Comparison of ENCODE assay signal across 1 cellular context in the genomic region with DNA sequence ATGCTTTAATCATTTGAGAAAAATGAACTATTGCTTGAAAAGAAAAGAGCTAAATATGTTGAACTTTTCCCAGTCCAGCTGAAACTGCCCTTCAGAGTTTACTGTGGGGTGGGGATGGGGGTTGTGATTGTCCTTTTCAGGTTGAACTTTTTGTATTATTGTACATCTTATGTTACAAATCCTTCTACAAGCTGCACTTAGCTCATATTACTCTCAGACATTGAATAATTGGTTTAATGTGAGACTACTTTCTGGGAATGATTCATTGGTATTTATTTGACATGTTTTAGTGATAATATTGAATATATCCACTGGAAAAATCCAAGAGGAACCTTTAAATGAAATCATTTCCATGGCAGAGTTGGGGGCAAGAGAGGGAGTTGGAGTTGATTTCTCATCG.
TF ChIP-seq lines count a peak whose summit lies in the region.

No MANE protein-coding gene starts in this region.

TF ChIP-seq in GM23338, 12 proteins besides CTCF, POLR2A, EP300 and RAD21 (continued from another document):
- TF ChIP-seq, protein P1, sequence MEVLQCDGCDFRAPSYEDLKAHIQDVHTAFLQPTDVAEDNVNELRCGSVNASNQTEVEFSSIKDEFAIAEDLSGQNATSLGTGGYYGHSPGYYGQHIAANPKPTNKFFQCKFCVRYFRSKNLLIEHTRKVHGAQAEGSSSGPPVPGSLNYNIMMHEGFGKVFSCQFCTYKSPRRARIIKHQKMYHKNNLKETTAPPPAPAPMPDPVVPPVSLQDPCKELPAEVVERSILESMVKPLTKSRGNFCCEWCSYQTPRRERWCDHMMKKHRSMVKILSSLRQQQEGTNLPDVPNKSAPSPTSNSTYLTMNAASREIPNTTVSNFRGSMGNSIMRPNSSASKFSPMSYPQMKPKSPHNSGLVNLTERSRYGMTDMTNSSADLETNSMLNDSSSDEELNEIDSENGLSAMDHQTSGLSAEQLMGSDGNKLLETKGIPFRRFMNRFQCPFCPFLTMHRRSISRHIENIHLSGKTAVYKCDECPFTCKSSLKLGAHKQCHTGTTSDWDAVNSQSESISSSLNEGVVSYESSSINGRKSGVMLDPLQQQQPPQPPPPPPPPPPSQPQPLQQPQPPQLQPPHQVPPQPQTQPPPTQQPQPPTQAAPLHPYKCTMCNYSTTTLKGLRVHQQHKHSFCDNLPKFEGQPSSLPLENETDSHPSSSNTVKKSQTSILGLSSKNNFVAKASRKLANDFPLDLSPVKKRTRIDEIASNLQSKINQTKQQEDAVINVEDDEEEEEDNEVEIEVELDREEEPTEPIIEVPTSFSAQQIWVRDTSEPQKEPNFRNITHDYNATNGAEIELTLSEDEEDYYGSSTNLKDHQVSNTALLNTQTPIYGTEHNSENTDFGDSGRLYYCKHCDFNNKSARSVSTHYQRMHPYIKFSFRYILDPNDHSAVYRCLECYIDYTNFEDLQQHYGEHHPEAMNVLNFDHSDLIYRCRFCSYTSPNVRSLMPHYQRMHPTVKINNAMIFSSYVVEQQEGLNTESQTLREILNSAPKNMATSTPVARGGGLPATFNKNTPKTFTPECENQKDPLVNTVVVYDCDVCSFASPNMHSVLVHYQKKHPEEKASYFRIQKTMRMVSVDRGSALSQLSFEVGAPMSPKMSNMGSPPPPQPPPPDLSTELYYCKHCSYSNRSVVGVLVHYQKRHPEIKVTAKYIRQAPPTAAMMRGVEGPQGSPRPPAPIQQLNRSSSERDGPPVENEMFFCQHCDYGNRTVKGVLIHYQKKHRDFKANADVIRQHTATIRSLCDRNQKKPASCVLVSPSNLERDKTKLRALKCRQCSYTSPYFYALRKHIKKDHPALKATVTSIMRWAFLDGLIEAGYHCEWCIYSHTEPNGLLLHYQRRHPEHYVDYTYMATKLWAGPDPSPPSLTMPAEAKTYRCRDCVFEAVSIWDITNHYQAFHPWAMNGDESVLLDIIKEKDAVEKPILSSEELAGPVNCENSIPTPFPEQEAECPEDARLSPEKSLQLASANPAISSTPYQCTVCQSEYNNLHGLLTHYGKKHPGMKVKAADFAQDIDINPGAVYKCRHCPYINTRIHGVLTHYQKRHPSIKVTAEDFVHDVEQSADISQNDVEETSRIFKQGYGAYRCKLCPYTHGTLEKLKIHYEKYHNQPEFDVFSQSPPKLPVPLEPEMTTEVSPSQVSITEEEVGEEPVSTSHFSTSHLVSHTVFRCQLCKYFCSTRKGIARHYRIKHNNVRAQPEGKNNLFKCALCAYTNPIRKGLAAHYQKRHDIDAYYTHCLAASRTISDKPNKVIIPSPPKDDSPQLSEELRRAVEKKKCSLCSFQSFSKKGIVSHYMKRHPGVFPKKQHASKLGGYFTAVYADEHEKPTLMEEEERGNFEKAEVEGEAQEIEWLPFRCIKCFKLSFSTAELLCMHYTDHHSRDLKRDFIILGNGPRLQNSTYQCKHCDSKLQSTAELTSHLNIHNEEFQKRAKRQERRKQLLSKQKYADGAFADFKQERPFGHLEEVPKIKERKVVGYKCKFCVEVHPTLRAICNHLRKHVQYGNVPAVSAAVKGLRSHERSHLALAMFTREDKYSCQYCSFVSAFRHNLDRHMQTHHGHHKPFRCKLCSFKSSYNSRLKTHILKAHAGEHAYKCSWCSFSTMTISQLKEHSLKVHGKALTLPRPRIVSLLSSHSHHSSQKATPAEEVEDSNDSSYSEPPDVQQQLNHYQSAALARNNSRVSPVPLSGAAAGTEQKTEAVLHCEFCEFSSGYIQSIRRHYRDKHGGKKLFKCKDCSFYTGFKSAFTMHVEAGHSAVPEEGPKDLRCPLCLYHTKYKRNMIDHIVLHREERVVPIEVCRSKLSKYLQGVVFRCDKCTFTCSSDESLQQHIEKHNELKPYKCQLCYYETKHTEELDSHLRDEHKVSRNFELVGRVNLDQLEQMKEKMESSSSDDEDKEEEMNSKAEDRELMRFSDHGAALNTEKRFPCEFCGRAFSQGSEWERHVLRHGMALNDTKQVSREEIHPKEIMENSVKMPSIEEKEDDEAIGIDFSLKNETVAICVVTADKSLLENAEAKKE (CRISPR knock-in tag; IDR thresholded peaks at IDR 0.05), result no peak
- no peak for TF ChIP-seq ZNF331 (CRISPR knock-in tag; IDR thresholded peaks at IDR 0.05; ENCODE audit: low read depth)
- no peak for TF ChIP-seq ZNF114 (CRISPR knock-in tag; IDR thresholded peaks at IDR 0.05)
- no peak for TF ChIP-seq NANOG (IDR thresholded peaks at IDR 0.05; ENCODE audit: borderline replicate concordance)
- TF ChIP-seq CREB1 (CRISPR knock-in tag; IDR thresholded peaks at IDR 0.05; ENCODE audit: low read depth), result no peak
- no peak for TF ChIP-seq ETS1 (IDR thresholded peaks at IDR 0.05)
